Comparison of ENCODE assay signal across 22 cellular contexts in the genomic region with DNA sequence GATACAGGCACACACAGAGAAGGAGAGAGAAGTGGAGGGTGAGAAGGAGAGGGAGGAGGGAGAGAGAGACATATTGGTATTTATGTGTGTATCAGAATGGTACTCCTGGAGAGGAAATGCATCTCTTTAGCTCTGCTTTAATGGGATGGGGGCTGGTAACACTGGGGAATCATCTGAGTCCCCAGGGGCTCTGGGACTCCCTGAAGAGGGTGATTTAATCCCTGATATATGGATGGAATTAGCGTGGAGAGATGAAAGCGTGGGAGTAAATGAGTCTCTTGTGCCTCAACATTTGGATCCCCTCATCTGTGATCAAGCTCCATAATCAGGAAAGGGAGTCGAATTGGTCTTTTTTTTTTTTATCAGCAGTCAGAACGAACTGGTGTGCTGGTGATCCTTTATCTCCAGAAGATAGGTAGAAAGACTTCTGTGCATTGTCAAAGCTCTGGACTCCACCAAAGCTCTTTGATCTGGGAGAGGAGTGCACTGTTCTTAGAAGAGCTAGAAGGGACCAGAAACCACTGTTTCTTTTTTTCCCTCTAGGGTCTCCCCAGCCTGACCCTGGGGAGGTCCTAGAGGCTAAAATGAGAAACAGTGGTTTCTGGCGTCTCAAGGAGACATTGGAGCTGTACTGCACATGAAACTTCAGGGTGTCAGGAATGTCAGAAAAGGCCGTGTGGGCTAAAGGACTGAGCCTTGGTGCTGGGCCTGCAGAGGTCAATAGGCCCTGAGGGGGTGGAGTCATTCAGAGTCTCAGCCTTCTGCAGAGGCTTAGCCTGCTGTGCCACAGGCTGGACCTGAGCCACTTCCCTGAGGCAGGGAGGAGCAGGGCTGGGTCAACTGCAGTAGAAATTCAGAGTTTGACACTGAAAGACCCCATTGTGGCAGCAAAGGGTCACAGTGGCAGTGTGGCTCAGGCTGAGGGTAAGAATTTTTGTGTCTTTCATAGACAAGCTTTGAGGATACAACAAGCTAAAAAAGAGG.
DNase-seq lines count a peak whose midpoint lies in the region; ATAC-seq and TF ChIP-seq lines count a peak whose summit lies in the region.
"Had no signal": no experiment of that assay in that cellular context is flagged by ENCODE, and none has a peak within 500 bp of the region (broad histone marks: within the 10 kb centered on the region; RNA-seq: fewer than 3 reads in every experiment).

No MANE protein-coding gene starts in this region.

- H3K79me2 ChIP-seq in smooth muscle cell (ENCODE audit: low read depth) = no peaks in the 10 kb centered on the region

- H3K4me1 ChIP-seq in right atrium auricular region (no peaks in the 10 kb centered on the region), smooth muscle cell (ENCODE audit: low read depth) (no peaks in the 10 kb centered on the region)
- H3K4me1 ChIP-seq: A549 had no signal

- no peak overlapping the region for H3K4me2 ChIP-seq in smooth muscle cell
- H3K4me2 ChIP-seq: A549 had no signal

- H3K27me3 ChIP-seq in right atrium auricular region (no peaks in the 10 kb centered on the region), smooth muscle cell (ENCODE audit: low read depth) (no peaks in the 10 kb centered on the region)

- no peaks in the 10 kb centered on the region for H3F3A ChIP-seq in smooth muscle cell (ENCODE audit: low read depth)

- ATAC-seq in Right ventricle myocardium inferior = no peak
- no peak for ATAC-seq in GM18498 (IDR thresholded peaks at IDR 0.05; ENCODE audit: unreplicated experiment)
- ATAC-seq: A549 had no signal

- H3K27ac ChIP-seq in right atrium auricular region (no peak overlapping the region), smooth muscle cell (ENCODE audit: low read depth) (no peak overlapping the region)
- H3K27ac ChIP-seq: A549, coronary artery had no signal

- H3K9ac ChIP-seq in smooth muscle cell (ENCODE audit: low read depth) = no peak overlapping the region

- intact Hi-C loops in Right ventricle myocardium inferior (cut with DNase I) = no loop called here

- H2AFZ ChIP-seq in smooth muscle cell (ENCODE audit: low read depth) = peak overlapping the region; percentile 24

- peak; percentile 35 for DNase-seq in Right ventricle myocardium inferior (ENCODE audit: missing footprints)
- DNase-seq in right atrium auricular region (ENCODE audit: low spot score) = no peak
- DNase-seq in NCI-H82 (lab: John Stamatoyannopoulos, UW) = peak; percentile 89
- peak; percentile 34 for DNase-seq in fibroblast of mammary gland (ENCODE audit: low read depth)
- no peak for DNase-seq in smooth muscle cell (lab: John Stamatoyannopoulos, UW; ENCODE audit: unreplicated experiment)
- no peak for DNase-seq in cerebellar nuclear complex (lab: John Stamatoyannopoulos, UW)
- no peak for DNase-seq in NK-92 (lab: John Stamatoyannopoulos, UW; ENCODE audit: unreplicated experiment)
- DNase-seq: activated CD8-positive, alpha-beta memory T cell treated with anti-CD3 and anti-CD28 coated beads, Interleukin-2, amount 50 U/mL, for 48 hours; activated effector memory CD4-positive, alpha-beta T cell treated with Interleukin-2 at 50 U/mL for 16 hours; C1 segment of cervical spinal cord; Calu3; head of caudate nucleus; KG1; NCI-H1930; NCI-H510A; SHP77; stimulated activated CD8-positive, alpha-beta memory T cell treated with anti-CD3 and anti-CD28 coated beads, Interleukin-4, amount 100 ng/mL, for 48 hours; substantia nigra; T-helper 1 cell had no signal

- H4K20me1 ChIP-seq in smooth muscle cell (ENCODE audit: low read depth) = no peaks in the 10 kb centered on the region

- no peaks in the 10 kb centered on the region for H3K9me3 ChIP-seq in right atrium auricular region
- no peaks in the 10 kb centered on the region for H3K9me3 ChIP-seq in smooth muscle cell (replicated peaks; ENCODE audit: low read depth)
- H3K9me3 ChIP-seq: A549 had no signal

- 44% methylated on average over 6 of the region's 6 CpGs for WGBS in smooth muscle cell (ENCODE audit: low lambda C conversion rate)

- TF ChIP-seq CTCF in right atrium auricular region (IDR thresholded peaks at IDR 0.05) (no peak), fibroblast of mammary gland (conservative IDR thresholded peaks at IDR 0.05; ENCODE audit: control insufficient read depth, insufficient read depth, low read depth, low read length) (no peak), smooth muscle cell (IDR thresholded peaks at IDR 0.05; ENCODE audit: borderline replicate concordance, insufficient read depth, poor library complexity, severe bottlenecking) (no peak)

- H3K4me3 ChIP-seq in right atrium auricular region (no peak overlapping the region), fibroblast of mammary gland (ENCODE audit: control insufficient read depth, low read depth, low read length) (no peak overlapping the region), smooth muscle cell (no peak overlapping the region)
- H3K4me3 ChIP-seq: A549, coronary artery had no signal

- H3K36me3 ChIP-seq in right atrium auricular region = no peaks in the 10 kb centered on the region
- no peaks in the 10 kb centered on the region for H3K36me3 ChIP-seq in smooth muscle cell (ENCODE audit: low read depth)

Comparison
In these comparisons a context has a peak if more than half of its experiments do, and no peak if none do; other contexts are left out.
1. DNase-seq: peak in Right ventricle myocardium inferior (single experiment), NCI-H82 (single experiment) and fibroblast of mammary gland (single experiment); none in right atrium auricular region (single experiment), smooth muscle cell (single experiment), cerebellar nuclear complex (0 of 2) and NK-92 (single experiment).